Comparison of ENCODE assay signal across 10 cellular contexts in the genomic region with DNA sequence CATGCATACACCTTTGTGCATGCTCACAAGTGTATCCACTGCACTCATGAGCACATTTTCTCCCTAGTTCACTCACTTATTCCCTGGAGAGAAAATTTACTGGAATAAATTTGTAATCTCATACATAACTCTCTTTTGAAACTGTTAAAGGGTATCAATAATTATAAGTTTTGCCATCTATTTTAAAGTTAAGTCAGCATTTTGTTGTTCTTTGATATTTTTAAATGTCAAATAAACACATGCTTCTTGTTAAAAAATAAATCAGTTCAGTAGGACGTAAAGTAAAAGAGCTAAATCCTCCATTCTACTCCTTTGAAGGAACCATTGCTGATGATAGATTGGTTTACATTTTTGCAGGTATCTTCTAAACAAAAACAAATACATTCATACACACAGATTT.
"Had no signal": no experiment of that assay in that cellular context is flagged by ENCODE, and none has a peak within 500 bp of the region (broad histone marks: within the 10 kb centered on the region; RNA-seq: fewer than 3 reads in every experiment).

No MANE protein-coding gene starts in this region.

- H2AFZ ChIP-seq: GM23248 had no signal

- H3K9me3 ChIP-seq: HAP-1 had no signal

- ATAC-seq: HCT116 had no signal

- H3K27ac ChIP-seq: GM23248 had no signal

- H3K27ac Mint-ChIP-seq: H9, HFFc6 had no signal

- DNase-seq: GM23248, GOT3, H7, H9, HCEC 1CT, HFFc6 had no signal

- H3K36me3 ChIP-seq: HAP-1 had no signal

- FAIRE-seq: H1, H54 had no signal

- H3K9ac ChIP-seq: GM23248 had no signal

- H3K4me1 ChIP-seq: HAP-1 had no signal

- H3K4me3 ChIP-seq: GM23248, HAP-1 had no signal

- H3K4me3 Mint-ChIP-seq: H9, HFFc6 had no signal

- H3K9me3 Mint-ChIP-seq: H9 had no signal
